ENCODE assay signal across 24 cellular contexts in genomic region chr16:83212301-83212841, GRCh38.
DNase-seq lines count a peak whose midpoint lies in the region; ATAC-seq and TF ChIP-seq lines count a peak whose summit lies in the region.
"Had no signal": no experiment of that assay in that cellular context is flagged by ENCODE, and none has a peak within 500 bp of the region (broad histone marks: within the 10 kb centered on the region; RNA-seq: fewer than 3 reads in every experiment).

No MANE protein-coding gene starts in this region.

- no peak overlapping the region for H3K4me3 ChIP-seq in BLaER1
- no peak overlapping the region for H3K4me3 ChIP-seq in GM12865 (ENCODE audit: low read depth, low read length)
- no peak overlapping the region for H3K4me3 ChIP-seq in neural progenitor cell
- H3K4me3 ChIP-seq: A549, GM12878, GM23248, PC-9 had no signal

- TF ChIP-seq CTCF in GM12865 (IDR thresholded peaks at IDR 0.05; ENCODE audit: insufficient read depth, low read depth, low read length, missing control alignments) (no peak), neural progenitor cell (IDR thresholded peaks at IDR 0.05) (no peak)

- no peak overlapping the region for H3K27ac Mint-ChIP-seq in neural progenitor cell
- H3K27ac Mint-ChIP-seq: CD8-positive, alpha-beta T cell; IgD-negative memory B cell had no signal

- H3K4me1 Mint-ChIP-seq in neural progenitor cell: peaks cover 9% of the 10 kb centered on the region

- no peaks in the 10 kb centered on the region for H3K79me2 ChIP-seq in neural progenitor cell (ENCODE audit: low read depth)

- H3F3A ChIP-seq in neural progenitor cell (ENCODE audit: low read depth): no peaks in the 10 kb centered on the region

- H3K36me3 ChIP-seq in BLaER1 (no peaks in the 10 kb centered on the region), neural progenitor cell (no peaks in the 10 kb centered on the region)

- H3K36me3 Mint-ChIP-seq in neural progenitor cell: peaks cover 2% of the 10 kb centered on the region
- H3K36me3 Mint-ChIP-seq: CD8-positive, alpha-beta T cell; IgD-negative memory B cell had no signal

- no peak for ATAC-seq in HG02870 (IDR thresholded peaks at IDR 0.05; ENCODE audit: unreplicated experiment)
- ATAC-seq: A549; CD8-positive, alpha-beta T cell; GM12878; Right ventricle myocardium inferior had no signal

- H3K9me3 Mint-ChIP-seq in neural progenitor cell: peaks cover 17% of the 10 kb centered on the region
- H3K9me3 Mint-ChIP-seq: CD8-positive, alpha-beta T cell had no signal

- H3K9me3 ChIP-seq in BLaER1: peaks cover 6% of the 10 kb centered on the region; the same call in 1 of the 2 replicates
- H3K9me3 ChIP-seq in neural progenitor cell (ENCODE audit: low read depth): no peaks in the 10 kb centered on the region
- H3K9me3 ChIP-seq: A549 had no signal

- H4K20me1 ChIP-seq in BLaER1: no peaks in the 10 kb centered on the region
- no peaks in the 10 kb centered on the region for H4K20me1 ChIP-seq in neural progenitor cell (ENCODE audit: low read depth)

- H3K9ac ChIP-seq in BLaER1: no peak overlapping the region
- no peak overlapping the region for H3K9ac ChIP-seq in neural progenitor cell
- H3K9ac ChIP-seq: GM23248, KMS-11 had no signal

- DNase-seq in GM12865 (ENCODE audit: low read depth) (peak; percentile 36), brain pericyte (ENCODE audit: low read depth, low spot score) (peak; percentile 18), neural progenitor cell (ENCODE audit: low spot score) (no peak), OCI-M1 (lab: John Stamatoyannopoulos, UW) (no peak), HPDE6-E6E7 (ENCODE audit: extremely low spot score) (no peak)
- DNase-seq: AML-193; Caco-2; CD8-positive, alpha-beta T cell; GM23248; H9; NCI-H1048; NCI-H1694; NCI-H2029 treated with DMSO at 0.1 percent for 48 hours; NCI-H2227 treated with DMSO at 0.1 percent for 48 hours; NCI-H510A; PC-9 had no signal

- peaks cover 6% of the 10 kb centered on the region for H3K27me3 Mint-ChIP-seq in neural progenitor cell (ENCODE audit: insufficient read depth, low read depth)

- H3K4me1 ChIP-seq in BLaER1 (peaks cover 17% of the 10 kb centered on the region), neural progenitor cell (no peaks in the 10 kb centered on the region)
- H3K4me1 ChIP-seq: A549 had no signal

- H3K4me3 Mint-ChIP-seq in neural progenitor cell: no peak overlapping the region
- H3K4me3 Mint-ChIP-seq: CD8-positive, alpha-beta T cell; H9; IgD-negative memory B cell had no signal

- H3K27ac ChIP-seq in BLaER1 (no peak overlapping the region), neural progenitor cell (no peak overlapping the region)
- H3K27ac ChIP-seq: A549, C4-2B, GM23248, KMS-11, PC-9 had no signal

- peak overlapping the region; percentile 63 for H2AFZ ChIP-seq in neural progenitor cell (replicated peaks)
- H2AFZ ChIP-seq: GM23248, PC-9 had no signal

- H3K4me2 ChIP-seq in BLaER1 (peak overlapping the region; percentile 56), neural progenitor cell (no peak overlapping the region)
- H3K4me2 ChIP-seq: A549, KMS-11, PC-9 had no signal

- H3K27me3 ChIP-seq in BLaER1 (no peaks in the 10 kb centered on the region), neural progenitor cell (no peaks in the 10 kb centered on the region)

Comparison
In these comparisons a context has a peak if more than half of its experiments do, and no peak if none do; other contexts are left out.
1. DNase-seq: peak in GM12865 (single experiment) and brain pericyte (single experiment); none in neural progenitor cell (single experiment), OCI-M1 (single experiment) and HPDE6-E6E7 (single experiment).